Comparison of ENCODE assay signal across 1 cellular context in the genomic region with DNA sequence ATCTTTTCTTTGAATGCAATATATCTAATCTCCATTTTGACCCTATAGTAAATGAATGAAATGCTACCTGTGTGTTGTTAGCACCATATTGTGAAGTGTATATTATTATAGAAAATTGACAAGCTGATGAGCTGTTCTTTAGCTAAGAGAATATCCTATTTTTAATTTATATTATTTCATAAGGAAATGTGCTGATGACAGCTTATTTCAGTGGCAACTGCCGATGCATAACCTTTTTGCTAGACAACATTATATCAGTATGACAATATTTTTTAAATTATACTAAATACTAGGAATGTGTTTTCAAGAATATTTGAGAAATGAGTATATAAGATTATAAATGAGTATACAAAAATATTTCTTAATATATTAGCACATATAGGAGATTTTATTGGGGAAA.
A peak's percentile ranks its signal among the peaks of the same experiment; 100 is the strongest.
TF ChIP-seq lines count a peak whose summit lies in the region.

No MANE protein-coding gene starts in this region.

TF ChIP-seq in K562, 482 proteins besides CTCF, POLR2A, EP300 and RAD21 (continued from another document):
- TF ChIP-seq TEAD2 (tag; IDR thresholded peaks at IDR 0.05) (no peak), HEY1 (CRISPR knock-in tag; IDR thresholded peaks at IDR 0.05; ENCODE audit: borderline replicate concordance) (no peak), MAFF (IDR thresholded peaks at IDR 0.05; ENCODE audit: low read length) (0 out of 2 replicates have a peak, but pooled peaks have one; percentile 12), RBM22 (IDR thresholded peaks at IDR 0.05; ENCODE audit: low read depth, low read length, poor library complexity, severe bottlenecking) (no peak)
